Comparison of ENCODE assay signal across 11 cellular contexts in genomic region chr14:105059917-105060565, GRCh38. TPM values are rescaled to one million over a fixed set of nuclear protein-coding genes. Genes with fewer than 3 reads are reported as not detected.
A peak's percentile ranks its signal among the peaks of the same experiment; 100 is the strongest.
DNase-seq lines count a peak whose midpoint lies in the region; ATAC-seq and TF ChIP-seq lines count a peak whose summit lies in the region.
"Had no signal": no experiment of that assay in that cellular context is flagged by ENCODE, and none has a peak within 500 bp of the region (broad histone marks: within the 10 kb centered on the region; RNA-seq: fewer than 3 reads in every experiment).

No MANE protein-coding gene starts in this region.

- peak; percentile 57 for DNase-seq in activated T-cell treated with anti-CD3 and anti-CD28 coated beads, Interleukin-2, amount 50 U/mL, for 1 hour
- DNase-seq in activated T-cell treated with anti-CD3 and anti-CD28 coated beads for 4 hours (no peak), iPS-NIHi11 (ENCODE audit: low spot score) (peak; percentile 4), cerebellum (ENCODE audit: low spot score) (no peak), psoas muscle (no peak)
- no peak for DNase-seq in activated T-cell treated with anti-CD3 and anti-CD28 coated beads, Interleukin-2, amount 50 U/mL, for 4 hours

- peak; percentile 2 for ATAC-seq in activated T-cell treated with anti-CD3 and anti-CD28 coated beads, Interleukin-2, amount 50 U/mL, for 4 hours
- ATAC-seq in GM18511 (IDR thresholded peaks at IDR 0.05; ENCODE audit: unreplicated experiment) (no peak), psoas muscle (no peak)

- no peaks in the 10 kb centered on the region for H3K36me3 ChIP-seq in subcutaneous abdominal adipose tissue (ENCODE audit: control insufficient read depth in 5 of 5, insufficient read depth in 5 of 5, low read length in 5 of 5)
- H3K36me3 ChIP-seq in psoas muscle (ENCODE audit: insufficient read depth in 1 of 2, low read depth in 1 of 2), result no peaks in the 10 kb centered on the region
- H3K36me3 ChIP-seq: neural progenitor cell had no signal

- peaks cover 19% of the 10 kb centered on the region for H3K36me3 Mint-ChIP-seq in activated T-cell treated with anti-CD3 and anti-CD28 coated beads, Interleukin-2, amount 50 U/mL, for 4 hours (ENCODE audit: insufficient read depth)
- H3K36me3 Mint-ChIP-seq: neural progenitor cell had no signal

- peaks cover 0 to 7% (median 4%) of the 10 kb centered on the region in 5 donors for H3K27me3 ChIP-seq in subcutaneous abdominal adipose tissue (ENCODE audit: control insufficient read depth in 5 of 5, insufficient read depth in 4 of 5, low read length in 5 of 5)
- H3K27me3 ChIP-seq in psoas muscle (ENCODE audit: insufficient read depth in 3 of 3, low read length in 2 of 3), result peaks cover 0 to 7% (median 0%) of the 10 kb centered on the region in 3 donors

- peaks cover 3 to 56% (median 48%) of the 10 kb centered on the region in 5 donors for H3K4me1 ChIP-seq in subcutaneous abdominal adipose tissue (ENCODE audit: control insufficient read depth in 5 of 5, insufficient read depth in 5 of 5, low read length in 5 of 5)
- peaks cover 4% of the 10 kb centered on the region for H3K4me1 ChIP-seq in psoas muscle

- H3K9ac ChIP-seq in subcutaneous abdominal adipose tissue (ENCODE audit: low read length in 5 of 5), result peak overlapping the region in 2 of 5 donors; percentile 5 to 48
- H3K9ac ChIP-seq: neural progenitor cell had no signal

- H3K9me3 Mint-ChIP-seq in activated T-cell treated with anti-CD3 and anti-CD28 coated beads, Interleukin-2, amount 50 U/mL, for 4 hours, result no peaks in the 10 kb centered on the region
- H3K9me3 Mint-ChIP-seq: neural progenitor cell had no signal

- peaks cover 60% of the 10 kb centered on the region for H3K4me1 Mint-ChIP-seq in activated T-cell treated with anti-CD3 and anti-CD28 coated beads, Interleukin-2, amount 50 U/mL, for 4 hours (ENCODE audit: low read depth)

- H3K4me3 ChIP-seq in subcutaneous abdominal adipose tissue (ENCODE audit: low read depth in 1 of 5, low read length in 5 of 5), result peak overlapping the region in 2 of 5 donors; percentile 14 to 47
- no peak overlapping the region for H3K4me3 ChIP-seq in psoas muscle
- H3K4me3 ChIP-seq: neural progenitor cell, SK-N-MC had no signal

- H3K4me3 Mint-ChIP-seq in activated T-cell treated with anti-CD3 and anti-CD28 coated beads, Interleukin-2, amount 50 U/mL, for 4 hours, result peak overlapping the region; percentile 86

- H3K9me3 ChIP-seq in subcutaneous abdominal adipose tissue (ENCODE audit: control insufficient read depth in 5 of 5, low read length in 5 of 5), result no peaks in the 10 kb centered on the region
- H3K9me3 ChIP-seq in psoas muscle, result no peaks in the 10 kb centered on the region

- H3K27me3 Mint-ChIP-seq in activated T-cell treated with anti-CD3 and anti-CD28 coated beads, Interleukin-2, amount 50 U/mL, for 4 hours (ENCODE audit: low read depth), result no peaks in the 10 kb centered on the region

- intact Hi-C loops in psoas muscle (cut with DNase I), result no loop called here

- H3K27ac ChIP-seq in subcutaneous abdominal adipose tissue (ENCODE audit: low read depth, low read length) (peak overlapping the region; percentile 62), psoas muscle (no peak overlapping the region)
- H3K27ac ChIP-seq: neural progenitor cell, SK-N-MC had no signal

- no peak for TF ChIP-seq CTCF in psoas muscle (IDR thresholded peaks at IDR 0.05)

- 84 to 85% (median 84%) methylated on average over 16 of the region's 16 CpGs for whole genome bisulfite sequencing in psoas muscle, 3 donors

RNA-seq across cellular contexts. Expression of gene GPR132, which starts 5.2 kb away (rescaled TPM):
- total RNA-seq in activated T-cell treated with anti-CD3 and anti-CD28 coated beads, Interleukin-2, amount 50 U/mL, for 4 hours, result 10 to 100 TPM; 14.6 to 18.4 (median 16.8) TPM
- 1.7 TPM for total RNA-seq in cerebellum
- total RNA-seq in psoas muscle, result under 1 TPM; 0.34 to 0.60 (median 0.41) TPM
- polyA plus RNA-seq in psoas muscle, result under 1 TPM; 0.08 to 0.14 (median 0.13) TPM
- total RNA-seq: bronchial epithelial cell had no signal

RNA-seq across cellular contexts. Expression of gene CDCA4, which starts 39.2 kb away (rescaled TPM):
- 10 to 100 TPM; 55.1 to 72.2 (median 58.3) TPM for total RNA-seq in activated T-cell treated with anti-CD3 and anti-CD28 coated beads, Interleukin-2, amount 50 U/mL, for 4 hours
- 15.6 TPM for total RNA-seq in cerebellum
- 1 to 10 TPM in 2 of 4 donors, under 1 TPM in 2; 0.79 to 1.8 (median 1.1) TPM for total RNA-seq in psoas muscle
- 1 to 10 TPM; 1.3 to 3.3 (median 2.1) TPM for polyA plus RNA-seq in psoas muscle

Comparison
In these comparisons a context has a peak if more than half of its experiments do, and no peak if none do; other contexts are left out.
1. DNase-seq: peak in activated T-cell treated with anti-CD3 and anti-CD28 coated beads, Interleukin-2, amount 50 U/mL, for 1 hour (single experiment) and iPS-NIHi11 (single experiment); none in activated T-cell treated with anti-CD3 and anti-CD28 coated beads for 4 hours (single experiment), activated T-cell treated with anti-CD3 and anti-CD28 coated beads, Interleukin-2, amount 50 U/mL, for 4 hours (single experiment), cerebellum (single experiment) and psoas muscle (0 of 2).
2. ATAC-seq: peak in activated T-cell treated with anti-CD3 and anti-CD28 coated beads, Interleukin-2, amount 50 U/mL, for 4 hours (2 of 2); none in GM18511 (single experiment) and psoas muscle (0 of 4).